In genomic region chr12:112175361-112176155, GRCh38 we compare ENCODE assay signal across 12 cellular contexts.
"Had no signal": no experiment of that assay in that cellular context is flagged by ENCODE, and none has a peak within 500 bp of the region (broad histone marks: within the 10 kb centered on the region; RNA-seq: fewer than 3 reads in every experiment).

No MANE protein-coding gene starts in this region.

- DNase-seq: activated CD4-positive, alpha-beta memory T cell treated with anti-CD3 and anti-CD28 coated beads for 36 hours; activated CD8-positive, alpha-beta memory T cell treated with anti-CD3 and anti-CD28 coated beads, Interleukin-2, amount 50 U/mL, for 4 hours; foreskin fibroblast; glutamatergic neuron; hypothalamus; right lobe of liver; SHP77; SK-N-SH; T-cell; T-helper 9 cell; transverse colon had no signal

- H3K4me2 ChIP-seq: SK-N-SH had no signal

- H3K4me1 ChIP-seq: ascending aorta, right lobe of liver, transverse colon had no signal

- H3K9ac ChIP-seq: SK-N-SH had no signal

- H3K4me3 ChIP-seq: ascending aorta, right lobe of liver, transverse colon had no signal

- ATAC-seq: right lobe of liver, T-cell had no signal

- H3K27me3 ChIP-seq: ascending aorta, right lobe of liver, transverse colon had no signal

- H3K9me3 ChIP-seq: ascending aorta, right lobe of liver, SK-N-SH, transverse colon had no signal

- H3K27ac ChIP-seq: ascending aorta, right lobe of liver, transverse colon had no signal
